In the genomic region with DNA sequence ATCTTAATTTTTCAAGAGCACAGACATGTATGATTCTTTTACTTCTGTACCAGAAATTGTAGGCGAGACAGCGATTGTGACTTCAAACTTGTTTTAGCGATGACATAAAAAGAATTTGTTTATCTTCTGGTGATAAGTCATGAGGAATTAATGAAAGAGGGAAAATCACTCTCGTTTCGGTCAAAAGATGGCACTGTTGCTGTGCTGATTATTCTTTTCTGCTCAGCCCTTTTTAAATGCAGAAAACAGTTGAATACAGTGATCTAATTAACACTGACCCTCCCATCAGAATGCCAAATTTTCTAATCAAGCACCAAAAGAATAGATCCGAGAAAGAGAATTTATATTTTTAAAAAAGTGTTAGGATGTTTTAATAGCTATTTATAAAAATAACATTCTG, we compare ENCODE assay signal across 10 cellular contexts. TPM values are rescaled to one million over a fixed set of nuclear protein-coding genes. Genes with fewer than 3 reads are reported as not detected.
A peak's percentile ranks its signal among the peaks of the same experiment; 100 is the strongest.
DNase-seq lines count a peak whose midpoint lies in the region; ATAC-seq and TF ChIP-seq lines count a peak whose summit lies in the region.
"Had no signal": no experiment of that assay in that cellular context is flagged by ENCODE, and none has a peak within 500 bp of the region (broad histone marks: within the 10 kb centered on the region; RNA-seq: fewer than 3 reads in every experiment).

No MANE protein-coding gene starts in this region.

- peaks cover 19% of the 10 kb centered on the region for H3K36me3 Mint-ChIP-seq in type B pancreatic cell
- peaks cover 13% of the 10 kb centered on the region for H3K36me3 Mint-ChIP-seq in stimulated activated effector memory CD8-positive, alpha-beta T cell treated with anti-CD3 and anti-CD28 coated beads, Interleukin-12 subunit alpha, Interleukin-12 subunit beta, amount 100 ng/mL, for 72 hours

- no peak for ATAC-seq in left ventricle myocardium superior
- ATAC-seq in stimulated activated effector memory CD8-positive, alpha-beta T cell treated with anti-CD3 and anti-CD28 coated beads, Interleukin-12 subunit alpha, Interleukin-12 subunit beta, amount 100 ng/mL, for 72 hours, result no peak

- H3K27ac Mint-ChIP-seq in type B pancreatic cell, result no peak overlapping the region
- H3K27ac Mint-ChIP-seq in stimulated activated effector memory CD8-positive, alpha-beta T cell treated with anti-CD3 and anti-CD28 coated beads, Interleukin-12 subunit alpha, Interleukin-12 subunit beta, amount 100 ng/mL, for 72 hours, result no peak overlapping the region

- H3K36me3 ChIP-seq in cardiac muscle cell, result no peaks in the 10 kb centered on the region

- H3K4me1 ChIP-seq in cardiac muscle cell (ENCODE audit: low read depth), result no peaks in the 10 kb centered on the region

- H3K9me3 Mint-ChIP-seq in type B pancreatic cell, result no peaks in the 10 kb centered on the region
- H3K9me3 Mint-ChIP-seq in stimulated activated effector memory CD8-positive, alpha-beta T cell treated with anti-CD3 and anti-CD28 coated beads, Interleukin-12 subunit alpha, Interleukin-12 subunit beta, amount 100 ng/mL, for 72 hours, result no peaks in the 10 kb centered on the region

- no peak overlapping the region for H3K4me3 ChIP-seq in cardiac muscle cell

- H3K9me3 ChIP-seq in cardiac muscle cell (ENCODE audit: low read depth), result no peaks in the 10 kb centered on the region

- intact Hi-C loops in left ventricle myocardium superior (cut with micrococcal nuclease), result no loop called here

- peaks cover 19% of the 10 kb centered on the region for H3K4me1 Mint-ChIP-seq in type B pancreatic cell (ENCODE audit: unreplicated experiment)
- H3K4me1 Mint-ChIP-seq in stimulated activated effector memory CD8-positive, alpha-beta T cell treated with anti-CD3 and anti-CD28 coated beads, Interleukin-12 subunit alpha, Interleukin-12 subunit beta, amount 100 ng/mL, for 72 hours, result no peaks in the 10 kb centered on the region

- no peak overlapping the region for H3K27ac ChIP-seq in cardiac muscle cell

- H3K27me3 ChIP-seq in cardiac muscle cell, result no peaks in the 10 kb centered on the region

- DNase-seq in cardiac muscle cell (ENCODE audit: low read depth in 1 of 2, low spot score in 1 of 2) (peak in 1 of 2 donors; percentile 59), left ventricle myocardium superior (no peak), RKO (ENCODE audit: low spot score) (peak; percentile 30), fibroblast of the conjunctiva (ENCODE audit: low read depth) (peak; percentile 26), type B pancreatic cell (ENCODE audit: extremely low spot score, unreplicated experiment) (no peak), NCI-H526 treated with DMSO at 0.1 percent for 48 hours (lab: John Stamatoyannopoulos, UW) (no peak), NCI-H128 (lab: John Stamatoyannopoulos, UW; ENCODE audit: unreplicated experiment) (no peak)
- no peak for DNase-seq in stimulated activated effector memory CD8-positive, alpha-beta T cell treated with anti-CD3 and anti-CD28 coated beads, Interleukin-12 subunit alpha, Interleukin-12 subunit beta, amount 100 ng/mL, for 72 hours (ENCODE audit: low spot score in 2 of 2)
- DNase-seq: activated CD4-positive, alpha-beta T cell treated with anti-CD3 and anti-CD28 coated beads for 4 hours; DMS153 had no signal

- H3K27me3 Mint-ChIP-seq in type B pancreatic cell, result no peaks in the 10 kb centered on the region

- TF ChIP-seq CTCF in cardiac muscle cell (IDR thresholded peaks at IDR 0.05; ENCODE audit: low read depth, low read length) (peak; percentile 44), type B pancreatic cell (conservative IDR thresholded peaks at IDR 0.05) (peak; percentile 65)

- H3K4me3 Mint-ChIP-seq in type B pancreatic cell, result no peak overlapping the region
- no peak overlapping the region for H3K4me3 Mint-ChIP-seq in stimulated activated effector memory CD8-positive, alpha-beta T cell treated with anti-CD3 and anti-CD28 coated beads, Interleukin-12 subunit alpha, Interleukin-12 subunit beta, amount 100 ng/mL, for 72 hours

RNA-seq across cellular contexts. Expression of a gene that starts 52.6 kb away (rescaled TPM):
- 6.0 and 7.3 TPM in 2 replicates for total RNA-seq in cardiac muscle cell
- 9.1 and 10.1 TPM in 2 replicates for polyA plus RNA-seq in cardiac muscle cell
- total RNA-seq in left ventricle myocardium superior, result 5.7 TPM
- 9.6 and 10.7 TPM in 2 replicates for total RNA-seq in type B pancreatic cell (ENCODE audit: low replicate concordance)

RNA-seq across cellular contexts. Expression of a gene that starts 52.8 kb away (rescaled TPM):
- total RNA-seq in cardiac muscle cell, result 1.5 and 1.7 TPM in 2 replicates
- polyA plus RNA-seq in cardiac muscle cell, result 3.1 and 3.4 TPM in 2 replicates
- 3.5 TPM for total RNA-seq in left ventricle myocardium superior
- 7.1 and 8.0 TPM in 2 replicates for total RNA-seq in type B pancreatic cell (ENCODE audit: low replicate concordance)

Comparison
In these comparisons a context has a peak if more than half of its experiments do, and no peak if none do; other contexts are left out.
1. DNase-seq: peak in RKO (single experiment) and fibroblast of the conjunctiva (single experiment); none in left ventricle myocardium superior (single experiment), type B pancreatic cell (single experiment), stimulated activated effector memory CD8-positive, alpha-beta T cell treated with anti-CD3 and anti-CD28 coated beads, Interleukin-12 subunit alpha, Interleukin-12 subunit beta, amount 100 ng/mL, for 72 hours (0 of 2), NCI-H526 treated with DMSO at 0.1 percent for 48 hours (single experiment) and NCI-H128 (single experiment).